ENCODE assay signal across 8 cellular contexts in genomic region chr10:28991738-28992270, GRCh38.
A peak's percentile ranks its signal among the peaks of the same experiment; 100 is the strongest.
DNase-seq lines count a peak whose midpoint lies in the region; ATAC-seq, FAIRE-seq and TF ChIP-seq lines count a peak whose summit lies in the region.

No MANE protein-coding gene starts in this region.

- no peaks in the 10 kb centered on the region for H3K4me1 ChIP-seq in mucosa of descending colon (ENCODE audit: low read depth)
- H3K4me1 ChIP-seq in uterus: no peaks in the 10 kb centered on the region

- H3K27ac ChIP-seq in uterus: no peak overlapping the region

- DNase-seq in EL (peak; percentile 78), HTR-8/SVneo (ENCODE audit: insufficient read length, low spot score) (peak; percentile 10), SW480 (ENCODE audit: low spot score) (peak; percentile 85), dermis blood vessel endothelial cell (peak; percentile 69), mucosa of descending colon (peak in 2 of 3 donors; percentile 47 to 62), uterus (peak in 1 of 2 donors; percentile 28)

- H3K4me3 ChIP-seq in mucosa of descending colon: no peak overlapping the region
- H3K4me3 ChIP-seq in uterus: no peak overlapping the region

- no peaks in the 10 kb centered on the region for H3K9me3 ChIP-seq in mucosa of descending colon
- no peaks in the 10 kb centered on the region for H3K9me3 ChIP-seq in uterus

- TF ChIP-seq CTCF in mucosa of descending colon (IDR thresholded peaks at IDR 0.05): peak; percentile 45
- peak; percentile 41 to 63 (median 62) for TF ChIP-seq CTCF in uterus (IDR thresholded peaks at IDR 0.05)

- intact Hi-C loops in mucosa of descending colon (cut with DNase I, micrococcal nuclease): loop anchor here (5.0 to 10.0 kb wide), 2 partner anchors 325 to 327 kb away; no protein-coding TSS in a partner anchor
- intact Hi-C loops in uterus (cut with DNase I; ENCODE audit: low total_unique reads): no loop called here

- peak; percentile 33 for FAIRE-seq in HTR-8/SVneo (lab: Jason Lieb, UNC)

- no peak for TF ChIP-seq POLR2A in uterus (IDR thresholded peaks at IDR 0.05)

- H3K36me3 ChIP-seq in mucosa of descending colon (ENCODE audit: low read depth) (no peaks in the 10 kb centered on the region), uterus (no peaks in the 10 kb centered on the region)

- ATAC-seq in mucosa of descending colon (peak; percentile 79), HG02884 (IDR thresholded peaks at IDR 0.05; ENCODE audit: unreplicated experiment) (no peak), GM21360 (IDR thresholded peaks at IDR 0.05; ENCODE audit: unreplicated experiment) (no peak)

- H3K27me3 ChIP-seq in uterus: no peaks in the 10 kb centered on the region
